In genomic region chr17:32565401-32565800, GRCh38 we compare ENCODE assay signal across 13 cellular contexts.
"Had no signal": no experiment of that assay in that cellular context is flagged by ENCODE, and none has a peak within 500 bp of the region (broad histone marks: within the 10 kb centered on the region; RNA-seq: fewer than 3 reads in every experiment).

No MANE protein-coding gene starts in this region.

- H3K4me3 Mint-ChIP-seq: dendritic cell treated with granulocyte-macrophage colony-stimulating factor and Interleukin-4, amounts not matched to agents 40 ng/mL and 50 ng/mL, for 4 days; effector memory CD8-positive, alpha-beta T cell; immature natural killer cell; natural killer cell; neural crest cell had no signal

- ATAC-seq: effector memory CD8-positive, alpha-beta T cell; foreskin keratinocyte; natural killer cell had no signal

- H3K27me3 Mint-ChIP-seq: effector memory CD8-positive, alpha-beta T cell had no signal

- DNase-seq: effector memory CD8-positive, alpha-beta T cell; foreskin keratinocyte; immature natural killer cell; kidney; natural killer cell; posterior cingulate gyrus; sigmoid colon; stimulated activated CD4-positive, alpha-beta T cell treated with anti-CD3 and anti-CD28 coated beads, Interleukin-12 subunit alpha, Interleukin-12 subunit beta, amount 100 ng/mL, for 4 hours; stimulated activated naive CD4-positive, alpha-beta T cell; trophoblast cell had no signal

- H3K9me3 Mint-ChIP-seq: dendritic cell treated with granulocyte-macrophage colony-stimulating factor and Interleukin-4, amounts not matched to agents 40 ng/mL and 50 ng/mL, for 4 days; effector memory CD8-positive, alpha-beta T cell; immature natural killer cell; natural killer cell; neural crest cell had no signal

- H3K4me3 ChIP-seq: sigmoid colon, skin epidermis had no signal

- H3K27ac Mint-ChIP-seq: dendritic cell treated with granulocyte-macrophage colony-stimulating factor and Interleukin-4, amounts not matched to agents 40 ng/mL and 50 ng/mL, for 4 days; effector memory CD8-positive, alpha-beta T cell; immature natural killer cell; natural killer cell had no signal

- H3K36me3 ChIP-seq: sigmoid colon had no signal

- H3K9me3 ChIP-seq: sigmoid colon had no signal

- H3K27ac ChIP-seq: sigmoid colon, skin epidermis had no signal

- H3K36me3 Mint-ChIP-seq: natural killer cell had no signal

- H3K4me1 ChIP-seq: sigmoid colon had no signal

- H3K27me3 ChIP-seq: foreskin keratinocyte, sigmoid colon had no signal
